Comparison of ENCODE assay signal across 24 cellular contexts in the genomic region with DNA sequence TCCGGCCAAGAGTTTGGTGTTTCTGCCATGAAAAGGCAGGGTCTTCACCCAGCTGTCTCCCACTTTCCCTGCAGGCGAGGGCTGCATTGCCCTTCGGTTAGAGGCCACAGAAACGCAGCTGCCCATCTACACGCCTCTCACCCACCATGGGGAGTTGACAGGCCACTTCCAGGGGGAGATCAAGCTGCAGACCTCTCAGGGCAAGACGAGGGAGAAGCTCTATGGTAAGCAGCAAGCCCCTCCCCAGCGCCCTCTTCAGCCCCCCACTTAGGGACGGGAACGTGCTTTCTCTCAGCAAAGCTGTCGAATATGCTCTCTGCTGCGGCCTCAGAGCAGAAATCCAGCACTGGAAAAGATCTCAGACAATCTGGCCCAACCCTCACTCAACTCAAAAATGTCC.
"Had no signal": no experiment of that assay in that cellular context is flagged by ENCODE, and none has a peak within 500 bp of the region (broad histone marks: within the 10 kb centered on the region; RNA-seq: fewer than 3 reads in every experiment).

No MANE protein-coding gene starts in this region.

- H3K4me3 ChIP-seq: breast epithelium, coronary artery, gastroesophageal sphincter, heart left ventricle, lower lobe of right lung, mucosa of descending colon, ovary, prostate gland, right atrium auricular region, stomach, suprapubic skin, tibial nerve had no signal

- H3K4me1 ChIP-seq: breast epithelium, gastroesophageal sphincter, lower lobe of right lung, prostate gland, right atrium auricular region, stomach, suprapubic skin, tibial nerve had no signal

- H3K27ac Mint-ChIP-seq: activated B cell treated with CpG ODN at 0.5 μM for 24 hours; activated CD4-positive, alpha-beta T cell treated with anti-CD3 and anti-CD28 coated beads for 36 hours; activated naive CD8-positive, alpha-beta T cell treated with anti-CD3 and anti-CD28 coated beads, Interleukin-2, amount 10 ng/mL, durations not matched to agents 7 days and 5 days had no signal

- H3K4me3 Mint-ChIP-seq: activated B cell treated with CpG ODN at 0.5 μM for 24 hours; activated CD4-positive, alpha-beta T cell treated with anti-CD3 and anti-CD28 coated beads for 36 hours; activated naive CD8-positive, alpha-beta T cell treated with anti-CD3 and anti-CD28 coated beads, Interleukin-2, amount 10 ng/mL, durations not matched to agents 7 days and 5 days; naive B cell had no signal

- DNase-seq: activated B cell treated with CpG ODN at 0.5 μM for 24 hours; activated CD4-positive, alpha-beta T cell treated with anti-CD3 and anti-CD28 coated beads for 36 hours; activated CD4-positive, alpha-beta T cell treated with anti-CD3 and anti-CD28 coated beads, Interleukin-2, amount 50 U/mL, for 4 hours; activated gamma-delta T cell; activated naive CD8-positive, alpha-beta T cell treated with anti-CD3 and anti-CD28 coated beads, Interleukin-2, amount 10 ng/mL, durations not matched to agents 7 days and 5 days; amniotic stem cell; heart left ventricle; lower lobe of right lung; mesendoderm; mucosa of descending colon; naive B cell; ovary; stimulated activated CD4-positive, alpha-beta T cell treated with anti-CD3 and anti-CD28 coated beads, Interleukin-4, amount 100 ng/mL, for 24 hours; stomach; T1000 had no signal

- H3K9me3 ChIP-seq: breast epithelium, gastroesophageal sphincter, heart left ventricle, lower lobe of right lung, mucosa of descending colon, neutrophil, ovary, prostate gland, right atrium auricular region, stomach, suprapubic skin, tibial nerve had no signal

- H3K27me3 Mint-ChIP-seq: activated B cell treated with CpG ODN at 0.5 μM for 24 hours; activated CD4-positive, alpha-beta T cell treated with anti-CD3 and anti-CD28 coated beads for 36 hours; activated naive CD8-positive, alpha-beta T cell treated with anti-CD3 and anti-CD28 coated beads, Interleukin-2, amount 10 ng/mL, durations not matched to agents 7 days and 5 days; naive B cell had no signal

- H3K27me3 ChIP-seq: breast epithelium, gastroesophageal sphincter, heart left ventricle, neutrophil, ovary, right atrium auricular region, stomach, suprapubic skin, tibial nerve had no signal

- ATAC-seq: activated CD4-positive, alpha-beta T cell treated with anti-CD3 and anti-CD28 coated beads for 36 hours; gastroesophageal sphincter; heart left ventricle; lower lobe of right lung; mucosa of descending colon; SK-N-SH treated with all-trans-retinoic acid at 6 μM for 48 hours had no signal

- H3K9me3 Mint-ChIP-seq: activated B cell treated with CpG ODN at 0.5 μM for 24 hours; activated naive CD8-positive, alpha-beta T cell treated with anti-CD3 and anti-CD28 coated beads, Interleukin-2, amount 10 ng/mL, durations not matched to agents 7 days and 5 days; naive B cell had no signal

- H3K4me1 Mint-ChIP-seq: activated CD4-positive, alpha-beta T cell treated with anti-CD3 and anti-CD28 coated beads for 36 hours had no signal

- H3K36me3 ChIP-seq: breast epithelium, ovary, prostate gland, right atrium auricular region had no signal

- H3K27ac ChIP-seq: breast epithelium, coronary artery, gastroesophageal sphincter, heart left ventricle, lower lobe of right lung, neutrophil, ovary, prostate gland, right atrium auricular region, stomach, suprapubic skin, tibial nerve had no signal
